ENCODE assay signal across 8 cellular contexts in the genomic region with DNA sequence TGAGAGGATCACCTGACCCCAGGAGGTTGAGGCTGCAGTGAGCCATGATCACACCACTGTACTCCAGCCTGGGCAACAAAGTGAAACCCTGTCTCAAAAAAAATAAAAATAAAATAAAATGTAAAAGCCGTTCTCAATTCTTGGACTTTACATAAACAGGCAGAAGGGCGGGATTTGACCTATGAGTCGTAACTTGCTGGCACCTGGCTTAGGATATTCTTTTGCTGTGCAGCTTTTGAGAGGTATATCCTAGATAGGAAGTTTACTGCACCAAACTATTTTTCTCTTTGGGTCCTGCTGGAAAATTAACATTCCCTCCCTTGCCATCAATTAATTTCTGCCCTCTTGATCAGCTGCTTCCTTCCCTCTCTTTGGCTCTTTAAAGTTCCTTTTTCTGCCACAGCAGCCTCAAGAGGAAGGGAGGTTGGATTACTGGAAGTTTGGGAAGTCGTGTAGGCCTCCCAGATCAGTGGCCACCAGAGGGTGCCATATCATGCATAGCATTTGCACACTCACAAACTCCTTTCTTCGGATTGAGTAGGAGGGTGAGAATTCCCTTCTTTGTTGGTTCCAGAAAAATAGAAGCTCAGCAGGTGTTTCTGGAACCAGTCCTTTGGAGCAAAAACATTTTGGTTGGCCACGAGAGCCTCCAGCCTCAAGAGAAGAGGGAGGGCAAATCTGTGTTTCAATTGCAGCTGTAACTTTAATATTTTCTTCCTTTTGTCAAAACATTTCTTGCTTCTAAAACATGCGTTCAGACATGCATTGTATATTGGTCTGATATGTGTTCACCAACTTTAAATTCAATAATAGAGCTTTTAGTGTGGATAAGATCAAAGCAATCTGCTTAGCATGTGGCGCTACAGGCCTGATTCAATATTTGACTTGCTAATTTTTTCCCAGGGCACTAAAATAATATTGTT.
DNase-seq lines count a peak whose midpoint lies in the region; ATAC-seq and TF ChIP-seq lines count a peak whose summit lies in the region.

No MANE protein-coding gene starts in this region.

- H4K20me1 ChIP-seq in GM23338 (replicated peaks; ENCODE audit: insufficient read depth): no peaks in the 10 kb centered on the region; the same call in 1 of the 2 replicates

- H3K27ac ChIP-seq in CD4-positive, CD25-positive, alpha-beta regulatory T cell (ENCODE audit: insufficient read depth, low read length, poor library complexity, severe bottlenecking): peak overlapping the region; percentile 18
- no peak overlapping the region for H3K27ac ChIP-seq in GM23338 (ENCODE audit: low read depth)

- no peaks in the 10 kb centered on the region for H3F3A ChIP-seq in GM23338 (replicated peaks; ENCODE audit: low read depth)

- peaks cover 26 to 62% (median 52%) of the 10 kb centered on the region in 4 donors for H3K4me1 Mint-ChIP-seq in CD4-positive, CD25-positive, alpha-beta regulatory T cell
- H3K4me1 Mint-ChIP-seq in GM23338: peaks cover 17% of the 10 kb centered on the region
- peaks cover 56% of the 10 kb centered on the region for H3K4me1 Mint-ChIP-seq in activated T-cell treated with anti-CD3 and anti-CD28 coated beads, Interleukin-2, amount 50 U/mL, for 24 hours (ENCODE audit: low read depth)

- H3K27me3 ChIP-seq in CD4-positive, CD25-positive, alpha-beta regulatory T cell (ENCODE audit: control insufficient read depth, insufficient read depth, low read length): no peaks in the 10 kb centered on the region
- no peaks in the 10 kb centered on the region for H3K27me3 ChIP-seq in GM23338 (ENCODE audit: insufficient read depth)

- no peak for ATAC-seq in CD4-positive, CD25-positive, alpha-beta regulatory T cell (ENCODE audit: low read depth in 2 of 2)
- ATAC-seq in GM23338 (peak; percentile 81), GM18868 (IDR thresholded peaks at IDR 0.05; ENCODE audit: unreplicated experiment) (no peak)

- H3K27ac Mint-ChIP-seq in CD4-positive, CD25-positive, alpha-beta regulatory T cell: peak overlapping the region; percentile 84 to 99 (median 93)
- H3K27ac Mint-ChIP-seq in GM23338: peak overlapping the region; percentile 10; the same call in 1 of the 2 replicates
- H3K27ac Mint-ChIP-seq in activated T-cell treated with anti-CD3 and anti-CD28 coated beads, Interleukin-2, amount 50 U/mL, for 24 hours: peak overlapping the region; percentile 86

- H3K4me3 ChIP-seq in CD4-positive, CD25-positive, alpha-beta regulatory T cell (ENCODE audit: low read depth, low read length): no peak overlapping the region
- no peak overlapping the region for H3K4me3 ChIP-seq in GM23338

- peak in 1 of 3 donors; percentile 43 for DNase-seq in CD4-positive, CD25-positive, alpha-beta regulatory T cell
- DNase-seq in GM23338 (ENCODE audit: low spot score) (peak; percentile 90), NCI-H460 (ENCODE audit: extremely low read depth, low read depth) (peak; percentile 47), foreskin melanocyte (peak; percentile 74), occipital lobe (lab: John Stamatoyannopoulos, UW) (peak; percentile 42), germinal center (ENCODE audit: low spot score) (no peak)
- no peak for DNase-seq in activated T-cell treated with anti-CD3 and anti-CD28 coated beads, Interleukin-2, amount 50 U/mL, for 24 hours

- H3K27me3 Mint-ChIP-seq in CD4-positive, CD25-positive, alpha-beta regulatory T cell: no peaks in the 10 kb centered on the region
- peaks cover 2% of the 10 kb centered on the region for H3K27me3 Mint-ChIP-seq in GM23338 (ENCODE audit: insufficient read depth, low read depth, poor library complexity)
- H3K27me3 Mint-ChIP-seq in activated T-cell treated with anti-CD3 and anti-CD28 coated beads, Interleukin-2, amount 50 U/mL, for 24 hours: no peaks in the 10 kb centered on the region

- no peaks in the 10 kb centered on the region for H3K36me3 ChIP-seq in CD4-positive, CD25-positive, alpha-beta regulatory T cell (ENCODE audit: control insufficient read depth, insufficient read depth, low read length)
- no peaks in the 10 kb centered on the region; the same call in 1 of the 2 replicates for H3K36me3 ChIP-seq in GM23338 (ENCODE audit: insufficient read depth)

- H3K9me2 ChIP-seq in GM23338 (ENCODE audit: insufficient read depth): no peaks in the 10 kb centered on the region

- peaks cover 51% of the 10 kb centered on the region for H3K4me1 ChIP-seq in CD4-positive, CD25-positive, alpha-beta regulatory T cell (ENCODE audit: control insufficient read depth, insufficient read depth, low read length, poor library complexity, severe bottlenecking)
- H3K4me1 ChIP-seq in GM23338 (ENCODE audit: insufficient read depth): no peaks in the 10 kb centered on the region

- TF ChIP-seq CTCF in GM23338 (conservative IDR thresholded peaks at IDR 0.05; ENCODE audit: low read depth in 2 of 2): peak; percentile 87 to 88

- no peak overlapping the region for H2AFZ ChIP-seq in GM23338

- H3K9me3 Mint-ChIP-seq in CD4-positive, CD25-positive, alpha-beta regulatory T cell: peaks cover 0 to 11% (median 0%) of the 10 kb centered on the region in 7 donors
- H3K9me3 Mint-ChIP-seq in GM23338: no peaks in the 10 kb centered on the region; the same call in 2 of the 3 replicates
- H3K9me3 Mint-ChIP-seq in activated T-cell treated with anti-CD3 and anti-CD28 coated beads, Interleukin-2, amount 50 U/mL, for 24 hours: peaks cover 3% of the 10 kb centered on the region

- H3K9me3 ChIP-seq in CD4-positive, CD25-positive, alpha-beta regulatory T cell (ENCODE audit: control insufficient read depth in 2 of 2, low read length in 2 of 2): peaks cover 6 to 9% of the 10 kb centered on the region in 2 experiments

- peaks cover 25% of the 10 kb centered on the region for H3K36me3 Mint-ChIP-seq in CD4-positive, CD25-positive, alpha-beta regulatory T cell
- no peaks in the 10 kb centered on the region; the same call in 2 of the 3 replicates for H3K36me3 Mint-ChIP-seq in GM23338 (ENCODE audit: low read depth)
- peaks cover 43% of the 10 kb centered on the region for H3K36me3 Mint-ChIP-seq in activated T-cell treated with anti-CD3 and anti-CD28 coated beads, Interleukin-2, amount 50 U/mL, for 24 hours (ENCODE audit: low read depth)

- peak overlapping the region in 3 of 4 donors; percentile 36 to 50 (median 42) for H3K4me3 Mint-ChIP-seq in CD4-positive, CD25-positive, alpha-beta regulatory T cell
- H3K4me3 Mint-ChIP-seq in GM23338: no peak overlapping the region
- H3K4me3 Mint-ChIP-seq in activated T-cell treated with anti-CD3 and anti-CD28 coated beads, Interleukin-2, amount 50 U/mL, for 24 hours: no peak overlapping the region

- H3K4me2 ChIP-seq in GM23338: no peak overlapping the region

- no peaks in the 10 kb centered on the region for H3K79me2 ChIP-seq in GM23338 (replicated peaks; ENCODE audit: insufficient read depth)

TF ChIP-seq in GM23338, 12 proteins besides CTCF, POLR2A, EP300 and RAD21 (continues in another document):
- TF ChIP-seq POLR2AphosphoS5 (IDR thresholded peaks at IDR 0.05; ENCODE audit: low read depth) (no peak), NANOG (IDR thresholded peaks at IDR 0.05; ENCODE audit: borderline replicate concordance) (no peak)

Comparison
In these comparisons a context has a peak if more than half of its experiments do, and no peak if none do; other contexts are left out.
1. DNase-seq: peak in GM23338 (single experiment), NCI-H460 (single experiment), foreskin melanocyte (single experiment) and occipital lobe (single experiment); none in activated T-cell treated with anti-CD3 and anti-CD28 coated beads, Interleukin-2, amount 50 U/mL, for 24 hours (single experiment) and germinal center (single experiment).
2. H3K27ac Mint-ChIP-seq: peak in every context shown above with its lines; median percentile 93 in CD4-positive, CD25-positive, alpha-beta regulatory T cell; 86 in activated T-cell treated with anti-CD3 and anti-CD28 coated beads, Interleukin-2, amount 50 U/mL, for 24 hours; 10 in GM23338.
3. H3K4me3 Mint-ChIP-seq: peak in CD4-positive, CD25-positive, alpha-beta regulatory T cell (3 of 4); none in GM23338 (single experiment) and activated T-cell treated with anti-CD3 and anti-CD28 coated beads, Interleukin-2, amount 50 U/mL, for 24 hours (single experiment).